11 cellular contexts compared by ENCODE assay signal in the genomic region with DNA sequence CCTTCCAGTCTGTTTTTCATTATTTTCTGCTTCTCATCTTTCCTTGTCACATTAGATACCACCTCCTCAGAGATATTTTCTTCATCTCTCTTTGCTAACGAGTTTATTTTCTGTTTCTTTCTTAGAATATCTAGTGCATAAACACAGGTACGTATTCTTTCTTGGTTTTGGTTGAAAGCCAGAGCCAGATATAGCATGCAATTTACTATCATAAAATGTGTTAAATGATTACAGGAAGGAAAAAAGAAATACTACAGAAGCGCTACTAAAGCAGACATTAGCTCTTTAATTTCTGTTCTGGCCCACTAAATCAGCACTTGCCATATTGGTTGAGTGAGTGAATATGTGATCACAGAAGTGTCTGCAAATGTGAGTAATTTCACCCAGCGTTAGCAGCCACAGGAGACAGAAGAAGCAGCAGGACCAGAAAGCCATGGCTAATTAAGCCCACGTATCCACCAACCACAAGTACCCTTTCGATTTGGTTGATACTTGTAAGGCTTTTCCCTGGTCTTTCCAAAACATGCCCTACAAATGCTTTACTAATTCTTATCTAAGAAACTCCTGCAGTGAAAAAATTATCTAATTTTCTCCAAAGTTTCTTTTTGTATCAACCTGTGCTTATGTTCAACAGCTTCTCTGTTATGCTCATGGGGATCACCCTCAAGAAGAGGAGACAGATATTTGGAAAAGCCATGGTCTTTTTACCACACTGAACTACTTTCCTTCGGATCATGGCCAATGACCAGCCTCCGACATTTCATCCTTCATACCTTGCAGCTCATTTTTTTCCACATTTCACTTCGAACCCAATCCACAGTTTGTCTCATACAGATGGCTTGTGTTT. TPM values are rescaled to one million over a fixed set of nuclear protein-coding genes. Genes with fewer than 3 reads are reported as not detected.
DNase-seq lines count a peak whose midpoint lies in the region; ATAC-seq lines count a peak whose summit lies in the region.
"Had no signal": no experiment of that assay in that cellular context is flagged by ENCODE, and none has a peak within 500 bp of the region (broad histone marks: within the 10 kb centered on the region; RNA-seq: fewer than 3 reads in every experiment).

No MANE protein-coding gene starts in this region.

- DNase-seq in kidney tubule cell (ENCODE audit: low spot score), result peak; percentile 47
- DNase-seq in NCI-H2171 treated with DMSO at 0.1 percent for 48 hours (lab: John Stamatoyannopoulos, UW), result no peak
- no peak for DNase-seq in GOT3 (lab: John Stamatoyannopoulos, UW)
- no peak for DNase-seq in activated CD4-positive, alpha-beta T cell treated with anti-CD3 and anti-CD28 coated beads, Interleukin-2, amount 10 ng/mL, durations not matched to agents 7 days and 5 days
- DNase-seq in iPS-NIHi7 (ENCODE audit: extremely low spot score), result no peak
- DNase-seq: GF-D8, left ventricle myocardium inferior, upper lobe of left lung had no signal

- peaks cover 4% of the 10 kb centered on the region for H3K4me1 Mint-ChIP-seq in activated CD4-positive, alpha-beta T cell treated with anti-CD3 and anti-CD28 coated beads, Interleukin-2, amount 10 ng/mL, durations not matched to agents 7 days and 5 days

- no peak overlapping the region for H3K4me3 Mint-ChIP-seq in activated CD4-positive, alpha-beta T cell treated with anti-CD3 and anti-CD28 coated beads, Interleukin-2, amount 10 ng/mL, durations not matched to agents 7 days and 5 days

- H3K36me3 Mint-ChIP-seq in activated CD4-positive, alpha-beta T cell treated with anti-CD3 and anti-CD28 coated beads, Interleukin-2, amount 10 ng/mL, durations not matched to agents 7 days and 5 days (ENCODE audit: low read depth), result no peaks in the 10 kb centered on the region

- peaks cover 3% of the 10 kb centered on the region for H3K27me3 Mint-ChIP-seq in activated CD4-positive, alpha-beta T cell treated with anti-CD3 and anti-CD28 coated beads, Interleukin-2, amount 10 ng/mL, durations not matched to agents 7 days and 5 days

- H3K27ac Mint-ChIP-seq in activated CD4-positive, alpha-beta T cell treated with anti-CD3 and anti-CD28 coated beads, Interleukin-2, amount 10 ng/mL, durations not matched to agents 7 days and 5 days, result no peak overlapping the region

- no peaks in the 10 kb centered on the region for H3K9me3 Mint-ChIP-seq in activated CD4-positive, alpha-beta T cell treated with anti-CD3 and anti-CD28 coated beads, Interleukin-2, amount 10 ng/mL, durations not matched to agents 7 days and 5 days

- CTCF ChIA-PET in activated CD4-positive, alpha-beta T cell treated with anti-CD3 and anti-CD28 coated beads, Interleukin-2, amount 10 ng/mL, durations not matched to agents 7 days and 5 days (lab: Charles Lee), result no interaction called here

- POLR2A ChIA-PET in activated CD4-positive, alpha-beta T cell treated with anti-CD3 and anti-CD28 coated beads, Interleukin-2, amount 10 ng/mL, durations not matched to agents 7 days and 5 days (lab: Charles Lee), result no interaction called here

- peak; percentile 42 for ATAC-seq in GM18517 (IDR thresholded peaks at IDR 0.05; ENCODE audit: unreplicated experiment)
- peak; percentile 35 for ATAC-seq in GM21576 (IDR thresholded peaks at IDR 0.05; ENCODE audit: unreplicated experiment)
- peak; percentile 49 for ATAC-seq in HG03432 (IDR thresholded peaks at IDR 0.05; ENCODE audit: unreplicated experiment)

RNA-seq across cellular contexts. Expression of a gene that starts 23.1 kb away (rescaled TPM):
- under 1 TPM; 0.06 to 0.22 TPM for total RNA-seq in activated CD4-positive, alpha-beta T cell treated with anti-CD3 and anti-CD28 coated beads, Interleukin-2, amount 10 ng/mL, durations not matched to agents 7 days and 5 days
